ENCODE assay signal across 30 cellular contexts in the genomic region with DNA sequence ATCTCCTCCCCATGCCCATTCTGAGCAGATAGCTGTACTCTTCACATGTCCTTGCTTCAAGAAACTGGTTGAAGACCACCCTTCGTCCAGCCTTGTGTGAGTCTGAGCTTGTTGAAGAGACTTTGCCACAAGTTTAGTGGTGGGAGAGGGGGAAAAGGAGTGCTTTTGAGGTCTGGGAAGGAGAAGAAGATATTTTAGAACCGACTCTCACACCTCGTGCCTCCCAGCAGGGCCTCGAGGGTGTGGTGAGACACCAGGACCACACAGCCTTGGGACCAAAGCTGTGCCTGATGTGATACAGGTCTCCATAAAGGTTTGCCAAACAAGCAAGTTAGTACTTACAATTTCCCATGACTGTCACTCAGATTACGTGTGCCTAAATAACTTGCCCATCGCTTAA.
"Had no signal": no experiment of that assay in that cellular context is flagged by ENCODE, and none has a peak within 500 bp of the region (broad histone marks: within the 10 kb centered on the region; RNA-seq: fewer than 3 reads in every experiment).

No MANE protein-coding gene starts in this region.

- H3K9me3 ChIP-seq: heart left ventricle had no signal

- H3K27ac ChIP-seq: brain microvascular endothelial cell, coronary artery, WERI-Rb-1 had no signal

- H3K27me3 ChIP-seq: brain microvascular endothelial cell, dorsolateral prefrontal cortex, heart left ventricle had no signal

- DNase-seq: activated B cell treated with CpG ODN at 0.5 μM for 24 hours; activated CD4-positive, alpha-beta T cell treated with anti-CD3 and anti-CD28 coated beads for 48 hours; activated CD4-positive, alpha-beta T cell treated with anti-CD3 and anti-CD28 coated beads, Interleukin-2, amount 50 U/mL, for 1 hour; activated CD4-positive, alpha-beta T cell treated with anti-CD3 and anti-CD28 coated beads, Interleukin-2, amount 50 U/mL, for 48 hours; activated CD8-positive, alpha-beta memory T cell treated with anti-CD3 and anti-CD28 coated beads for 24 hours; activated CD8-positive, alpha-beta T cell treated with anti-CD3 and anti-CD28 coated beads for 36 hours; activated effector memory CD4-positive, alpha-beta T cell treated with Interleukin-2 at 50 U/mL for 16 hours; activated gamma-delta T cell treated with Interleukin-2 at 50 U/mL for 16 hours; activated naive CD4-positive, alpha-beta T cell treated with anti-CD3 and anti-CD28 coated beads, Interleukin-2, amount 50 U/mL, for 16 hours; activated naive CD4-positive, alpha-beta T cell treated with Interleukin-2 at 50 U/mL for 16 hours; activated T-cell treated with anti-CD3 and anti-CD28 coated beads, Interleukin-2, amount 50 U/mL, for 4 hours; amniotic stem cell; anterior cingulate cortex; brain microvascular endothelial cell; dorsolateral prefrontal cortex; effector memory CD4-positive, alpha-beta T cell; endodermal cell; foreskin fibroblast; glutamatergic neuron; heart left ventricle; T-helper 17 cell; T1000; WERI-Rb-1 had no signal

- ATAC-seq: activated CD4-positive, CD25-positive, alpha-beta regulatory T cell treated with anti-CD3 and anti-CD28 coated beads, Interleukin-2, amount 50 U/mL, for 24 hours; activated CD8-positive, alpha-beta T cell treated with anti-CD3 and anti-CD28 coated beads for 36 hours; activated T-cell treated with anti-CD3 and anti-CD28 coated beads, Interleukin-2, amount 50 U/mL, for 4 hours; activated T-helper 17 cell treated with anti-CD3 and anti-CD28 coated beads, Interleukin-2, amount 50 U/mL, for 72 hours; esophagus mucosa; heart left ventricle; T-helper 17 cell had no signal

- H3K36me3 ChIP-seq: brain microvascular endothelial cell, heart left ventricle, WERI-Rb-1 had no signal

- FAIRE-seq: astrocyte, bronchial epithelial cell, frontal cortex had no signal

- H3K4me3 ChIP-seq: coronary artery, dorsolateral prefrontal cortex, heart left ventricle had no signal
